ENCODE assay signal across 8 cellular contexts in genomic region chr15:80955571-80956452, GRCh38. TPM values are rescaled to one million over a fixed set of nuclear protein-coding genes. Genes with fewer than 3 reads are reported as not detected.
DNase-seq lines count a peak whose midpoint lies in the region; ATAC-seq and TF ChIP-seq lines count a peak whose summit lies in the region.
"Not testable (repeated sequence)": the region's sequence is repeated elsewhere in the genome, so short reads cannot be mapped to it uniquely, and the experiment has no call there.

No MANE protein-coding gene starts in this region.

- peaks cover 33% of the 10 kb centered on the region for H3K36me3 Mint-ChIP-seq in activated naive CD4-positive, alpha-beta T cell treated with anti-CD3 and anti-CD28 coated beads for 36 hours (ENCODE audit: low read depth)
- H3K36me3 Mint-ChIP-seq in natural killer cell: not testable (repeated sequence)

- ATAC-seq in GM21423 (IDR thresholded peaks at IDR 0.05; ENCODE audit: unreplicated experiment) (peak; percentile 59), esophagus mucosa (peak; percentile 88), natural killer cell (peak in 2 of 3 donors; percentile 51 to 75)
- peak; percentile 98 to 99 for ATAC-seq in activated CD4-positive, CD25-positive, alpha-beta regulatory T cell treated with anti-CD3 and anti-CD28 coated beads, Interleukin-2, amount 50 U/mL, for 24 hours

- H3K4me3 Mint-ChIP-seq in activated naive CD4-positive, alpha-beta T cell treated with anti-CD3 and anti-CD28 coated beads for 36 hours; natural killer cell: not testable (repeated sequence)

- H3K9me3 Mint-ChIP-seq in activated naive CD4-positive, alpha-beta T cell treated with anti-CD3 and anti-CD28 coated beads for 36 hours; natural killer cell: not testable (repeated sequence)

- not testable (repeated sequence) for TF ChIP-seq CTCF in AG10803 (conservative IDR thresholded peaks at IDR 0.05; ENCODE audit: low read length); natural killer cell (IDR thresholded peaks at IDR 0.05)

- CTCF ChIA-PET in activated naive CD4-positive, alpha-beta T cell treated with anti-CD3 and anti-CD28 coated beads for 36 hours (lab: Charles Lee): interaction anchor here (0.6 to 2.4 kb wide), 4 partner anchors 13 to 163 kb away, joined by 3 to 7 read pairs (median 4); no protein-coding TSS in a partner anchor

- intact Hi-C loops in activated naive CD4-positive, alpha-beta T cell treated with anti-CD3 and anti-CD28 coated beads for 36 hours (cut with micrococcal nuclease): loop anchor here (2.0 to 5.0 kb wide), 2 partner anchors 31 to 154 kb away; no protein-coding TSS in a partner anchor
- intact Hi-C loops in natural killer cell (cut with micrococcal nuclease): not testable (repeated sequence)

- not testable (repeated sequence) for H3K27ac Mint-ChIP-seq in activated naive CD4-positive, alpha-beta T cell treated with anti-CD3 and anti-CD28 coated beads for 36 hours
- H3K27ac Mint-ChIP-seq in natural killer cell: peak overlapping the region in 1 of 2 donors; percentile 24

- H3K27me3 Mint-ChIP-seq in activated naive CD4-positive, alpha-beta T cell treated with anti-CD3 and anti-CD28 coated beads for 36 hours (ENCODE audit: low read depth); natural killer cell (ENCODE audit: low read depth in 2 of 2): not testable (repeated sequence)

- H3K4me3 ChIP-seq in AG10803 (ENCODE audit: low read length): not testable (repeated sequence)

- DNase-seq in AG10803 (ENCODE audit: low read depth) (peak; percentile 90), NCI-H226 (peak; percentile 98)
- DNase-seq in activated naive CD4-positive, alpha-beta T cell treated with anti-CD3 and anti-CD28 coated beads for 36 hours: peak; percentile 77
- DNase-seq in natural killer cell: not testable (repeated sequence)
- peak in 2 of 3 experiments; percentile 18 to 27 for DNase-seq in stimulated activated CD4-positive, alpha-beta T cell treated with anti-CD3 and anti-CD28 coated beads, TNF-alpha, amount 100 ng/mL, for 4 hours (ENCODE audit: low read depth in 3 of 3)

- peaks cover 11% of the 10 kb centered on the region for H3K4me1 Mint-ChIP-seq in activated naive CD4-positive, alpha-beta T cell treated with anti-CD3 and anti-CD28 coated beads for 36 hours (ENCODE audit: low read depth)
- H3K4me1 Mint-ChIP-seq in natural killer cell: peaks cover 12 to 29% of the 10 kb centered on the region in 2 donors

RNA-seq across cellular contexts. Expression of gene MESD, which starts 33.8 kb away (rescaled TPM):
- 10 to 100 TPM; 12.5 to 15.1 TPM for total RNA-seq in activated naive CD4-positive, alpha-beta T cell treated with anti-CD3 and anti-CD28 coated beads for 36 hours
- total RNA-seq in esophagus mucosa (15.7 TPM), natural killer cell (10 to 100 TPM; 14.7 to 26.0 (median 24.5) TPM)

RNA-seq across cellular contexts. Expression of gene TLNRD1, which starts 44.9 kb away (rescaled TPM):
- 10 to 100 TPM; 15.9 to 16.6 TPM for total RNA-seq in activated naive CD4-positive, alpha-beta T cell treated with anti-CD3 and anti-CD28 coated beads for 36 hours
- 17.7 TPM for total RNA-seq in esophagus mucosa
- 10 to 100 TPM; 13.4 to 19.6 (median 17.5) TPM for total RNA-seq in natural killer cell
